14 cellular contexts compared by ENCODE assay signal in the genomic region with DNA sequence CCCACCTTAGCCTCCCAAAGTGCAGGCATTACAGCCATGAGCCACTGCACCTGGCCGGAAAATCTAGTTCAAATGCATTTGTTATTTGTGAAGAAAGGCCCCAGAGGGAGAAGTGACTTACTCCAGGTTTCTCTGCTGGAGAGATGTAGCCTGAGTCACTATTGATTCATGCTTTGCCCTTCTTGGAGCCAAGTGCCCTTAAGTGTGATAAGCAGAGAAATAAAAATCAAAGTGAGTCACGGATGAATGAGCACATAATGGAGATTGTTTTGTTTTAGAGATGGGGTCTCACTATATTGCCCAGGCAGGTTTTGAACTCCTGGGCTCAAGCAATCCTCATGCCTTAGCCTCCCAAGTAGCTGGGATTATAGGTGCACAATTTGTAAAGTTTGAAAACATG. TPM values are rescaled to one million over a fixed set of nuclear protein-coding genes. Genes with fewer than 3 reads are reported as not detected.
DNase-seq lines count a peak whose midpoint lies in the region; ATAC-seq, FAIRE-seq and TF ChIP-seq lines count a peak whose summit lies in the region.
"Had no signal": no experiment of that assay in that cellular context is flagged by ENCODE, and none has a peak within 500 bp of the region (broad histone marks: within the 10 kb centered on the region; RNA-seq: fewer than 3 reads in every experiment).

No MANE protein-coding gene starts in this region.

- H3K27me3 Mint-ChIP-seq in nephron progenitor cell (ENCODE audit: low read depth, poor library complexity), result peaks cover 7% of the 10 kb centered on the region
- H3K27me3 Mint-ChIP-seq in CD4-positive, alpha-beta T cell, result no peaks in the 10 kb centered on the region
- H3K27me3 Mint-ChIP-seq: central memory CD8-positive, alpha-beta T cell had no signal

- intact Hi-C loops in CD4-positive, alpha-beta T cell (cut with DNase I, micrococcal nuclease), result no loop called here
- intact Hi-C loops in sigmoid colon (cut with DNase I), result no loop called here

- peaks cover 33% of the 10 kb centered on the region for H3K4me1 Mint-ChIP-seq in nephron progenitor cell
- no peaks in the 10 kb centered on the region for H3K4me1 Mint-ChIP-seq in CD4-positive, alpha-beta T cell (ENCODE audit: low read depth)
- H3K4me1 Mint-ChIP-seq: central memory CD8-positive, alpha-beta T cell had no signal

- peaks cover 18% of the 10 kb centered on the region for H3K36me3 Mint-ChIP-seq in nephron progenitor cell (ENCODE audit: low read depth)
- H3K36me3 Mint-ChIP-seq in CD4-positive, alpha-beta T cell (ENCODE audit: low read depth), result no peaks in the 10 kb centered on the region
- H3K36me3 Mint-ChIP-seq: IgD-negative memory B cell had no signal

- TF ChIP-seq CTCF in bronchial epithelial cell (IDR thresholded peaks at IDR 0.05; ENCODE audit: insufficient read depth, low read length, severe bottlenecking), result no peak
- TF ChIP-seq CTCF in nephron progenitor cell (IDR thresholded peaks at IDR 0.05), result no peak
- TF ChIP-seq CTCF in CD4-positive, alpha-beta T cell (IDR thresholded peaks at IDR 0.05), result no peak
- no peak for TF ChIP-seq CTCF in sigmoid colon (IDR thresholded peaks at IDR 0.05)

- H3K4me1 ChIP-seq in sigmoid colon, result peaks cover 0 to 13% (median 6%) of the 10 kb centered on the region in 4 donors

- H3K4me3 Mint-ChIP-seq in nephron progenitor cell, result no peak overlapping the region
- no peak overlapping the region for H3K4me3 Mint-ChIP-seq in CD4-positive, alpha-beta T cell
- H3K4me3 Mint-ChIP-seq: activated T-cell treated with anti-CD3 and anti-CD28 coated beads, Interleukin-2, amount 50 U/mL, for 4 hours; central memory CD8-positive, alpha-beta T cell; IgD-negative memory B cell had no signal

- peak overlapping the region; percentile 46 for H3K27ac Mint-ChIP-seq in nephron progenitor cell
- H3K27ac Mint-ChIP-seq in CD4-positive, alpha-beta T cell, result no peak overlapping the region
- H3K27ac Mint-ChIP-seq: IgD-negative memory B cell had no signal

- no peak for TF ChIP-seq EP300 in sigmoid colon (IDR thresholded peaks at IDR 0.05)

- H3K36me3 ChIP-seq in bronchial epithelial cell (ENCODE audit: control insufficient read depth, insufficient read depth, low read length), result peaks cover 7% of the 10 kb centered on the region
- H3K36me3 ChIP-seq in sigmoid colon, result no peaks in the 10 kb centered on the region
- H3K36me3 ChIP-seq: lower lobe of right lung had no signal

- H3K27ac ChIP-seq in CD4-positive, alpha-beta T cell (ENCODE audit: low read depth, low read length), result no peak overlapping the region
- no peak overlapping the region for H3K27ac ChIP-seq in sigmoid colon
- H3K27ac ChIP-seq: lower lobe of right lung had no signal

- no peak for TF ChIP-seq POLR2A in sigmoid colon (IDR thresholded peaks at IDR 0.05)

- no peak for ATAC-seq in GM21786 (IDR thresholded peaks at IDR 0.05; ENCODE audit: unreplicated experiment)
- ATAC-seq in CD4-positive, alpha-beta T cell (ENCODE audit: poor library complexity), result no peak
- ATAC-seq: activated T-cell treated with anti-CD3 and anti-CD28 coated beads, Interleukin-2, amount 50 U/mL, for 4 hours; Right ventricle myocardium inferior had no signal

- CTCF ChIA-PET in CD4-positive, alpha-beta T cell (lab: Charles Lee), result no interaction called here

- peak; percentile 80 for DNase-seq in EL
- DNase-seq in LoVo (ENCODE audit: low spot score), result peak; percentile 20
- DNase-seq in bronchial epithelial cell (ENCODE audit: low read depth), result peak; percentile 97
- DNase-seq in nephron progenitor cell, result no peak
- no peak for DNase-seq in NOMO-1 (lab: John Stamatoyannopoulos, UW; ENCODE audit: unreplicated experiment in 2 of 2)
- no peak for DNase-seq in CD4-positive, alpha-beta T cell
- no peak for DNase-seq in sigmoid colon
- DNase-seq: activated T-cell treated with anti-CD3 and anti-CD28 coated beads, Interleukin-2, amount 50 U/mL, for 4 hours; DMS153 had no signal

- H3K27me3 ChIP-seq in bronchial epithelial cell (ENCODE audit: control insufficient read depth, insufficient read depth, low read length), result no peaks in the 10 kb centered on the region
- no peaks in the 10 kb centered on the region for H3K27me3 ChIP-seq in CD4-positive, alpha-beta T cell (ENCODE audit: control insufficient read depth, insufficient read depth, low read length)
- no peaks in the 10 kb centered on the region for H3K27me3 ChIP-seq in sigmoid colon

- POLR2A ChIA-PET in CD4-positive, alpha-beta T cell (lab: Charles Lee), result no interaction called here

- peak; percentile 82 for FAIRE-seq in bronchial epithelial cell (lab: Jason Lieb, UNC)

- no peaks in the 10 kb centered on the region for H3K9me3 ChIP-seq in CD4-positive, alpha-beta T cell (ENCODE audit: control insufficient read depth, low read length)
- H3K9me3 ChIP-seq in sigmoid colon, result no peaks in the 10 kb centered on the region
- H3K9me3 ChIP-seq: lower lobe of right lung had no signal

- WGBS in sigmoid colon, 2 donors, result 49 to 75% methylated on average over 2 of the region's 2 CpGs

- H3K9me3 Mint-ChIP-seq in nephron progenitor cell, result no peaks in the 10 kb centered on the region
- H3K9me3 Mint-ChIP-seq in CD4-positive, alpha-beta T cell, result no peaks in the 10 kb centered on the region
- H3K9me3 Mint-ChIP-seq: activated T-cell treated with anti-CD3 and anti-CD28 coated beads, Interleukin-2, amount 50 U/mL, for 4 hours; central memory CD8-positive, alpha-beta T cell; IgD-negative memory B cell had no signal

- no peak overlapping the region for H3K4me3 ChIP-seq in bronchial epithelial cell (ENCODE audit: low read depth, low read length)
- no peak overlapping the region for H3K4me3 ChIP-seq in sigmoid colon
- H3K4me3 ChIP-seq: lower lobe of right lung had no signal

RNA-seq across cellular contexts. Expression of a gene that starts 33.1 kb away (rescaled TPM):
- total RNA-seq in bronchial epithelial cell, result 1.5 and 2.4 TPM in 2 replicates
- under 1 TPM in 1 of 2 experiments, not detected in 1; 0.14 TPM for total RNA-seq in CD4-positive, alpha-beta T cell
- total RNA-seq in sigmoid colon, result 1 to 10 TPM in 1 of 4 donors, under 1 TPM in 2, not detected in 1; 0.27 to 3.9 (median 0.28) TPM
- polyA plus RNA-seq in sigmoid colon, result 1 to 10 TPM; 1.2 to 8.1 (median 3.9) TPM
- polyA plus RNA-seq: IgD-negative memory B cell had no signal

Comparison
In these comparisons a context has a peak if more than half of its experiments do, and no peak if none do; other contexts are left out.
1. DNase-seq: peak in EL (single experiment), LoVo (single experiment) and bronchial epithelial cell (single experiment); none in nephron progenitor cell (single experiment), NOMO-1 (0 of 2), CD4-positive, alpha-beta T cell (0 of 10) and sigmoid colon (single experiment).